18 cellular contexts compared by ENCODE assay signal in genomic region chr12:68231229-68231628, GRCh38. TPM values are rescaled to one million over a fixed set of nuclear protein-coding genes. Genes with fewer than 3 reads are reported as not detected.
"Had no signal": no experiment of that assay in that cellular context is flagged by ENCODE, and none has a peak within 500 bp of the region (broad histone marks: within the 10 kb centered on the region; RNA-seq: fewer than 3 reads in every experiment).

No MANE protein-coding gene starts in this region.

- H3K27me3 ChIP-seq: tibial artery, uterus had no signal

- H3K27ac ChIP-seq: parathyroid adenoma, tibial artery, uterus had no signal

- H3K9ac ChIP-seq: parathyroid adenoma had no signal

- H3K4me3 Mint-ChIP-seq: activated CD4-positive, alpha-beta memory T cell treated with anti-CD3 and anti-CD28 coated beads, Interleukin-2, amount 10 ng/mL, durations not matched to agents 7 days and 5 days; activated naive CD8-positive, alpha-beta T cell treated with anti-CD3 and anti-CD28 coated beads, Interleukin-2, amount 10 ng/mL, durations not matched to agents 7 days and 5 days; naive B cell; T-helper 17 cell had no signal

- H3K79me2 ChIP-seq: parathyroid adenoma had no signal

- H3K27me3 Mint-ChIP-seq: activated naive CD8-positive, alpha-beta T cell treated with anti-CD3 and anti-CD28 coated beads, Interleukin-2, amount 10 ng/mL, durations not matched to agents 7 days and 5 days; naive B cell; T-helper 17 cell had no signal

- H3K9me3 ChIP-seq: tibial artery, uterus had no signal

- H3K36me3 Mint-ChIP-seq: naive B cell had no signal

- H2AFZ ChIP-seq: parathyroid adenoma had no signal

- H3K36me3 ChIP-seq: tibial artery, uterus had no signal

- FAIRE-seq: astrocyte, endometrium, TTC549 had no signal

- H3K27ac Mint-ChIP-seq: activated CD4-positive, alpha-beta memory T cell treated with anti-CD3 and anti-CD28 coated beads, Interleukin-2, amount 10 ng/mL, durations not matched to agents 7 days and 5 days; activated naive CD8-positive, alpha-beta T cell treated with anti-CD3 and anti-CD28 coated beads, Interleukin-2, amount 10 ng/mL, durations not matched to agents 7 days and 5 days; naive B cell; T-helper 17 cell had no signal

- H3K4me1 ChIP-seq: parathyroid adenoma, tibial artery, uterus had no signal

- DNase-seq: activated CD4-positive, alpha-beta memory T cell treated with anti-CD3 and anti-CD28 coated beads, Interleukin-2, amount 10 ng/mL, durations not matched to agents 7 days and 5 days; activated effector memory CD4-positive, alpha-beta T cell treated with anti-CD3 and anti-CD28 coated beads, Interleukin-2, amount 50 U/mL, for 16 hours; activated naive CD8-positive, alpha-beta T cell treated with anti-CD3 and anti-CD28 coated beads, Interleukin-2, amount 10 ng/mL, durations not matched to agents 7 days and 5 days; left cardiac atrium; naive B cell; stimulated activated CD4-positive, alpha-beta T cell treated with anti-CD3 and anti-CD28 coated beads, Interleukin-4, amount 100 ng/mL, for 1 hour; stimulated activated CD8-positive, alpha-beta memory T cell treated with anti-CD3 and anti-CD28 coated beads, Interleukin-4, amount 100 ng/mL, for 48 hours; T-helper 17 cell; tibial artery; uterus had no signal

- H3K9me3 Mint-ChIP-seq: activated CD4-positive, alpha-beta memory T cell treated with anti-CD3 and anti-CD28 coated beads, Interleukin-2, amount 10 ng/mL, durations not matched to agents 7 days and 5 days; naive B cell had no signal

- H3K4me3 ChIP-seq: lung, tibial artery, uterus had no signal

- ATAC-seq: esophagus mucosa, left cardiac atrium, T-helper 17 cell had no signal

RNA-seq across cellular contexts. Expression of gene IL26, which starts 5.6 kb away (rescaled TPM):
- total RNA-seq: activated naive CD8-positive, alpha-beta T cell treated with anti-CD3 and anti-CD28 coated beads, Interleukin-2, amount 10 ng/mL, durations not matched to agents 7 days and 5 days; astrocyte; esophagus mucosa; glomerular endothelial cell; left cardiac atrium; lung; renal cortical epithelial cell; uterus had no signal
- polyA plus RNA-seq: lung had no signal

RNA-seq across cellular contexts. Expression of gene IL22, which starts 22.2 kb away (rescaled TPM):
- total RNA-seq: activated naive CD8-positive, alpha-beta T cell treated with anti-CD3 and anti-CD28 coated beads, Interleukin-2, amount 10 ng/mL, durations not matched to agents 7 days and 5 days; astrocyte; glomerular endothelial cell; left cardiac atrium; lung; renal cortical epithelial cell; uterus had no signal
